In genomic region chr3:67016522-67017080, GRCh38 we compare ENCODE assay signal across 13 cellular contexts. TPM values are rescaled to one million over a fixed set of nuclear protein-coding genes. Genes with fewer than 3 reads are reported as not detected.
DNase-seq lines count a peak whose midpoint lies in the region; ATAC-seq lines count a peak whose summit lies in the region.
"Had no signal": no experiment of that assay in that cellular context is flagged by ENCODE, and none has a peak within 500 bp of the region (broad histone marks: within the 10 kb centered on the region; RNA-seq: fewer than 3 reads in every experiment).

No MANE protein-coding gene starts in this region.

- no peak for ATAC-seq in stimulated activated naive CD8-positive, alpha-beta T cell treated with anti-CD3 and anti-CD28 coated beads, Interleukin-15, Interleukin-2, amounts not matched to agents 100 U/mL and 50 U/mL, for 24 hours
- ATAC-seq in HG02588 (IDR thresholded peaks at IDR 0.05; ENCODE audit: unreplicated experiment): peak; percentile 43
- ATAC-seq: lower lobe of right lung had no signal

- CTCF ChIA-PET in CD4-positive, alpha-beta memory T cell (lab: Charles Lee; ENCODE audit: partially characterized antibody): interaction anchor here (0.7 to 1.5 kb wide), 3 partner anchors 19 to 46 kb away, joined by 3 to 5 read pairs (median 3); partner anchors contain the start of gene KBTBD8

- H3K4me3 Mint-ChIP-seq in stimulated activated naive CD8-positive, alpha-beta T cell treated with anti-CD3 and anti-CD28 coated beads, Interleukin-15, Interleukin-2, amounts not matched to agents 100 ng/mL and 50 ng/mL, for 24 hours: peak overlapping the region; percentile 5
- peak overlapping the region in 4 of 8 donors; percentile 2 to 29 (median 12) for H3K4me3 Mint-ChIP-seq in CD4-positive, alpha-beta memory T cell

- H3K27me3 ChIP-seq in CD4-positive, alpha-beta memory T cell (ENCODE audit: insufficient read depth, low read length): no peaks in the 10 kb centered on the region
- H3K27me3 ChIP-seq: foreskin keratinocyte had no signal

- H3K27me3 Mint-ChIP-seq in stimulated activated naive CD8-positive, alpha-beta T cell treated with anti-CD3 and anti-CD28 coated beads, Interleukin-15, Interleukin-2, amounts not matched to agents 100 ng/mL and 50 ng/mL, for 24 hours: no peaks in the 10 kb centered on the region
- no peaks in the 10 kb centered on the region for H3K27me3 Mint-ChIP-seq in CD4-positive, alpha-beta memory T cell

- intact Hi-C loops in CD4-positive, alpha-beta memory T cell (cut with micrococcal nuclease): no loop called here

- no peaks in the 10 kb centered on the region for H3K9me3 Mint-ChIP-seq in stimulated activated naive CD8-positive, alpha-beta T cell treated with anti-CD3 and anti-CD28 coated beads, Interleukin-15, Interleukin-2, amounts not matched to agents 100 ng/mL and 50 ng/mL, for 24 hours
- H3K9me3 Mint-ChIP-seq in CD4-positive, alpha-beta memory T cell: no peaks in the 10 kb centered on the region

- H3K4me3 ChIP-seq in CD4-positive, alpha-beta memory T cell (ENCODE audit: low read length in 2 of 2): no peak overlapping the region
- H3K4me3 ChIP-seq: coronary artery, lower lobe of right lung had no signal

- peaks cover 23% of the 10 kb centered on the region for H3K4me1 ChIP-seq in CD4-positive, alpha-beta memory T cell (ENCODE audit: insufficient read depth, low read length)
- H3K4me1 ChIP-seq: lower lobe of right lung had no signal

- H3K27ac ChIP-seq in CD4-positive, alpha-beta memory T cell (ENCODE audit: low read depth, low read length): no peak overlapping the region
- H3K27ac ChIP-seq: coronary artery, foreskin keratinocyte, lower lobe of right lung had no signal

- peaks cover 36% of the 10 kb centered on the region for H3K4me1 Mint-ChIP-seq in stimulated activated naive CD8-positive, alpha-beta T cell treated with anti-CD3 and anti-CD28 coated beads, Interleukin-15, Interleukin-2, amounts not matched to agents 100 ng/mL and 50 ng/mL, for 24 hours (ENCODE audit: low read depth)
- peaks cover 15 to 26% (median 19%) of the 10 kb centered on the region in 4 donors for H3K4me1 Mint-ChIP-seq in CD4-positive, alpha-beta memory T cell

- peaks cover 18% of the 10 kb centered on the region for H3K36me3 Mint-ChIP-seq in stimulated activated naive CD8-positive, alpha-beta T cell treated with anti-CD3 and anti-CD28 coated beads, Interleukin-15, Interleukin-2, amounts not matched to agents 100 ng/mL and 50 ng/mL, for 24 hours (ENCODE audit: low read depth)
- H3K36me3 Mint-ChIP-seq in CD4-positive, alpha-beta memory T cell: peaks cover 7 to 13% of the 10 kb centered on the region in 2 donors

- POLR2A ChIA-PET in CD4-positive, alpha-beta memory T cell (lab: Charles Lee; ENCODE audit: partially characterized antibody): no interaction called here

- H3K27ac Mint-ChIP-seq in stimulated activated naive CD8-positive, alpha-beta T cell treated with anti-CD3 and anti-CD28 coated beads, Interleukin-15, Interleukin-2, amounts not matched to agents 100 ng/mL and 50 ng/mL, for 24 hours: peak overlapping the region; percentile 9
- H3K27ac Mint-ChIP-seq in CD4-positive, alpha-beta memory T cell: peak overlapping the region in 1 of 7 donors; percentile 66

- no peak for DNase-seq in stimulated activated naive CD8-positive, alpha-beta T cell treated with anti-CD3 and anti-CD28 coated beads, Interleukin-15, Interleukin-2, amounts not matched to agents 100 U/mL and 50 U/mL, for 24 hours
- DNase-seq in NAMALWA (ENCODE audit: low spot score) (peak; percentile 33), cerebellum (ENCODE audit: low spot score) (no peak), AG20443 (ENCODE audit: low spot score) (no peak)
- no peak for DNase-seq in activated naive CD4-positive, alpha-beta T cell treated with anti-CD3 and anti-CD28 coated beads, Interleukin-2, amount 50 U/mL, for 16 hours
- no peak for DNase-seq in CD4-positive, alpha-beta memory T cell
- DNase-seq: activated gamma-delta T cell treated with Interleukin-2 at 50 U/mL for 16 hours, lower lobe of right lung, NCI-H748 treated with DMSO at 0.1 percent for 48 hours had no signal

- peaks cover 3% of the 10 kb centered on the region for H3K36me3 ChIP-seq in CD4-positive, alpha-beta memory T cell (ENCODE audit: insufficient read depth, low read length)
- H3K36me3 ChIP-seq: lower lobe of right lung had no signal

- H3K9me3 ChIP-seq in CD4-positive, alpha-beta memory T cell (ENCODE audit: control insufficient read depth in 1 of 2, low read length in 2 of 2): no peaks in the 10 kb centered on the region
- H3K9me3 ChIP-seq: lower lobe of right lung had no signal

RNA-seq across cellular contexts. Expression of gene KBTBD8, which starts 18.5 kb away (rescaled TPM):
- total RNA-seq in cerebellum: 9.0 TPM
- total RNA-seq in CD4-positive, alpha-beta memory T cell: 10 to 100 TPM in 1 of 2 experiments, 1 to 10 TPM in 1; 8.3 to 10.8 TPM
- polyA plus RNA-seq in CD4-positive, alpha-beta memory T cell: 1 to 10 TPM; 1.6 to 5.9 TPM
